Comparison of ENCODE assay signal across 27 cellular contexts in the genomic region with DNA sequence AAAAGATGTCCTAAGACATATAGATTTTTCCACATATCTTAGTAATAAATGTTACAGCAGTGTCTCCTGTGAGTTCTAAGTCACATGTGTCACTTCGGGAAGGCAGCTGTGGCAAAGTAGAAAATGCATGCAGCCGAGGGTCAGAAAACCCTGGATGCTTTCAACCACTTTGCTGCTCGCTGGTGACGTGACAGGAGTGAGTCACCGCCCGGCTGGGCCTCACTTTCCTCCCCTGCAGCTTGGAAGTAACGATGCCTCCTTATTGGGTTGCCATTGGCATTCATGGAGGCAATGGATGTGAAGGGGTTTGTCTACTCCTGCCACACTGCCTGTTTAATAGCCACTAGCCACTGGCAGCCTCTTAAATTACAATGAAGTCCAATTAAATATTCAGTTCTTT.
A peak's percentile ranks its signal among the peaks of the same experiment; 100 is the strongest.
DNase-seq lines count a peak whose midpoint lies in the region; ATAC-seq and TF ChIP-seq lines count a peak whose summit lies in the region.
"Had no signal": no experiment of that assay in that cellular context is flagged by ENCODE, and none has a peak within 500 bp of the region (broad histone marks: within the 10 kb centered on the region; RNA-seq: fewer than 3 reads in every experiment).

No MANE protein-coding gene starts in this region.

- H3K4me3 ChIP-seq in choroid plexus epithelial cell (ENCODE audit: low read depth, low read length) = no peak overlapping the region
- H3K4me3 ChIP-seq: body of pancreas, dorsolateral prefrontal cortex, esophagus muscularis mucosa, gastrocnemius medialis, right atrium auricular region, tibial artery had no signal

- ATAC-seq in GM18517 (IDR thresholded peaks at IDR 0.05; ENCODE audit: unreplicated experiment) = no peak
- ATAC-seq in HG03442 (IDR thresholded peaks at IDR 0.05; ENCODE audit: unreplicated experiment) = no peak
- ATAC-seq in HG03469 (IDR thresholded peaks at IDR 0.05; ENCODE audit: unreplicated experiment) = no peak
- ATAC-seq: activated CD8-positive, alpha-beta memory T cell treated with anti-CD3 and anti-CD28 coated beads, Interleukin-2, amount 10 ng/mL, durations not matched to agents 7 days and 5 days; body of pancreas; CD8-positive, alpha-beta T cell; gastrocnemius medialis; left colon had no signal

- TF ChIP-seq CTCF in choroid plexus epithelial cell (conservative IDR thresholded peaks at IDR 0.05; ENCODE audit: low read depth, low read length) = no peak

- peak; percentile 84 for DNase-seq in Daoy (ENCODE audit: low read depth)
- peak; percentile 72 for DNase-seq in M059J (ENCODE audit: low read depth)
- peak; percentile 31 for DNase-seq in choroid plexus epithelial cell (ENCODE audit: low read depth)
- peak; percentile 29 for DNase-seq in mucosa of gallbladder (ENCODE audit: low spot score)
- DNase-seq in NK-92 (lab: John Stamatoyannopoulos, UW; ENCODE audit: unreplicated experiment) = no peak
- DNase-seq: activated CD4-positive, alpha-beta T cell treated with anti-CD3 and anti-CD28 coated beads, Interleukin-2, amount 50 U/mL, for 4 hours; activated CD8-positive, alpha-beta memory T cell treated with anti-CD3 and anti-CD28 coated beads, Interleukin-2, amount 10 ng/mL, durations not matched to agents 7 days and 5 days; activated T-cell treated with anti-CD3 and anti-CD28 coated beads, Interleukin-2, amount 50 U/mL, for 48 hours; BE2C; body of pancreas; CD8-positive, alpha-beta T cell; cerebellar nuclear complex; dorsolateral prefrontal cortex; gastrocnemius medialis; HCEC 1CT; hippocampal formation; left colon; NCI-H1048; NCI-H1694 treated with DMSO at 0.1 percent for 48 hours; NCI-H2171; nephron progenitor cell; tibial artery had no signal
